10 cellular contexts compared by ENCODE assay signal in genomic region chr4:2256156-2256731, GRCh38. TPM values are rescaled to one million over a fixed set of nuclear protein-coding genes. Genes with fewer than 3 reads are reported as not detected.
DNase-seq lines count a peak whose midpoint lies in the region; ATAC-seq and TF ChIP-seq lines count a peak whose summit lies in the region.
"Had no signal": no experiment of that assay in that cellular context is flagged by ENCODE, and none has a peak within 500 bp of the region (broad histone marks: within the 10 kb centered on the region; RNA-seq: fewer than 3 reads in every experiment).

No MANE protein-coding gene starts in this region.

- H3K4me1 ChIP-seq in adipocyte (ENCODE audit: control insufficient read depth, insufficient read depth, low read length) (peaks cover 45% of the 10 kb centered on the region), right atrium auricular region (peaks cover 0 to 75% of the 10 kb centered on the region in 2 donors), sigmoid colon (peaks cover 0 to 73% (median 63%) of the 10 kb centered on the region in 4 donors), neural progenitor cell (peaks cover 6% of the 10 kb centered on the region)

- H3K4me3 ChIP-seq in adipocyte (ENCODE audit: low read length): no peak overlapping the region
- peak overlapping the region in 1 of 2 donors; percentile 26 for H3K4me3 ChIP-seq in right atrium auricular region
- H3K4me3 ChIP-seq in sigmoid colon: peak overlapping the region in 3 of 4 donors; percentile 16 to 27 (median 25)
- H3K4me3 ChIP-seq in neural progenitor cell: no peak overlapping the region

- H3K27me3 ChIP-seq in adipocyte (replicated peaks; ENCODE audit: control insufficient read depth, insufficient read depth, low read length): no peaks in the 10 kb centered on the region
- no peaks in the 10 kb centered on the region for H3K27me3 ChIP-seq in right atrium auricular region
- H3K27me3 ChIP-seq in sigmoid colon: no peaks in the 10 kb centered on the region
- no peaks in the 10 kb centered on the region for H3K27me3 ChIP-seq in neural progenitor cell

- no peaks in the 10 kb centered on the region for H3F3A ChIP-seq in neural progenitor cell (ENCODE audit: low read depth)

- H3K36me3 Mint-ChIP-seq in neural progenitor cell: peaks cover 13% of the 10 kb centered on the region

- intact Hi-C loops in sigmoid colon (cut with DNase I): no loop called here

- H3K36me3 ChIP-seq in adipocyte (ENCODE audit: control insufficient read depth, insufficient read depth, low read length, severe bottlenecking) (peaks cover 37% of the 10 kb centered on the region), right atrium auricular region (peaks cover 39% of the 10 kb centered on the region), sigmoid colon (peaks cover 2 to 46% (median 23%) of the 10 kb centered on the region in 4 donors), neural progenitor cell (no peaks in the 10 kb centered on the region)

- peak; percentile 14 for DNase-seq in D341Med (ENCODE audit: low spot score)
- DNase-seq in adipocyte (ENCODE audit: low read depth): no peak
- DNase-seq in right atrium auricular region (ENCODE audit: low spot score): peak; percentile 66
- DNase-seq in sigmoid colon: peak; percentile 79
- DNase-seq in NOMO-1 (lab: John Stamatoyannopoulos, UW; ENCODE audit: unreplicated experiment in 2 of 2): no peak
- DNase-seq in neural progenitor cell (ENCODE audit: low spot score): no peak
- DNase-seq in foreskin melanocyte: no peak
- DNase-seq: COR-L47, NCI-H1417 had no signal

- WGBS in sigmoid colon, 2 donors: 73 to 75% methylated on average over 8 of the region's 8 CpGs

- no peak for TF ChIP-seq EP300 in sigmoid colon (IDR thresholded peaks at IDR 0.05)

- no peak for TF ChIP-seq CTCF in right atrium auricular region (IDR thresholded peaks at IDR 0.05)
- TF ChIP-seq CTCF in sigmoid colon (IDR thresholded peaks at IDR 0.05): no peak
- no peak for TF ChIP-seq CTCF in neural progenitor cell (IDR thresholded peaks at IDR 0.05)

- no peak overlapping the region for H3K4me2 ChIP-seq in neural progenitor cell

- H3K27ac ChIP-seq in right atrium auricular region (peak overlapping the region; percentile 87), sigmoid colon (peak overlapping the region; percentile 87 to 96 (median 94)), neural progenitor cell (no peak overlapping the region)

- peaks cover 91% of the 10 kb centered on the region for H4K20me1 ChIP-seq in neural progenitor cell (ENCODE audit: low read depth)

- H3K9me3 ChIP-seq in adipocyte (ENCODE audit: control insufficient read depth, low read length): no peaks in the 10 kb centered on the region
- no peaks in the 10 kb centered on the region for H3K9me3 ChIP-seq in right atrium auricular region
- H3K9me3 ChIP-seq in sigmoid colon: no peaks in the 10 kb centered on the region
- H3K9me3 ChIP-seq in neural progenitor cell (ENCODE audit: low read depth): no peaks in the 10 kb centered on the region

- H3K27ac Mint-ChIP-seq in neural progenitor cell: no peak overlapping the region

- H3K79me2 ChIP-seq in neural progenitor cell (ENCODE audit: low read depth): peaks cover 21% of the 10 kb centered on the region

- ATAC-seq in HG03521 (IDR thresholded peaks at IDR 0.05; ENCODE audit: unreplicated experiment): no peak

- no peak overlapping the region for H3K4me3 Mint-ChIP-seq in neural progenitor cell

- H2AFZ ChIP-seq in neural progenitor cell (replicated peaks): no peak overlapping the region

- H3K9me3 Mint-ChIP-seq in neural progenitor cell: no peaks in the 10 kb centered on the region

- peaks cover 5% of the 10 kb centered on the region for H3K4me1 Mint-ChIP-seq in neural progenitor cell

- TF ChIP-seq POLR2A in sigmoid colon (IDR thresholded peaks at IDR 0.05): no peak

- peak overlapping the region; percentile 25 for H3K9ac ChIP-seq in adipocyte (ENCODE audit: low read length)
- no peak overlapping the region for H3K9ac ChIP-seq in neural progenitor cell

- H3K27me3 Mint-ChIP-seq in neural progenitor cell (ENCODE audit: insufficient read depth, low read depth): peaks cover 10% of the 10 kb centered on the region

RNA-seq across cellular contexts. Expression of gene MXD4, which starts 5.7 kb away (rescaled TPM):
- total RNA-seq in right atrium auricular region (10 to 100 TPM; 33.4 to 34.9 TPM), sigmoid colon (10 to 100 TPM; 36.4 to 62.0 (median 38.7) TPM), neural progenitor cell (ENCODE audit: low replicate concordance) (22.7 and 58.8 TPM in 2 replicates)
- polyA plus RNA-seq in sigmoid colon: 10 to 100 TPM; 25.0 to 32.8 (median 27.6) TPM

RNA-seq across cellular contexts. Expression of gene HAUS3, which starts 14.3 kb away (rescaled TPM):
- total RNA-seq in right atrium auricular region (1 to 10 TPM; 3.7 to 4.1 TPM), sigmoid colon (10 to 100 TPM; 12.1 to 18.5 (median 16.4) TPM), neural progenitor cell (ENCODE audit: low replicate concordance) (24.4 and 25.0 TPM in 2 replicates)
- 1 to 10 TPM; 3.2 to 7.7 (median 6.0) TPM for polyA plus RNA-seq in sigmoid colon

RNA-seq across cellular contexts. Expression of gene POLN, which starts 14.3 kb away (rescaled TPM):
- total RNA-seq in right atrium auricular region (1 to 10 TPM; 1.3 to 2.8 TPM), sigmoid colon (1 to 10 TPM; 1.8 to 9.4 (median 2.6) TPM), neural progenitor cell (ENCODE audit: low replicate concordance) (1.5 and 1.7 TPM in 2 replicates)
- 1 to 10 TPM in 1 of 3 donors, under 1 TPM in 1, not detected in 1; 0.60 to 1.1 TPM for polyA plus RNA-seq in sigmoid colon

Comparison
In these comparisons a context has a peak if more than half of its experiments do, and no peak if none do; other contexts are left out.
1. DNase-seq: peak in D341Med (single experiment), right atrium auricular region (single experiment) and sigmoid colon (single experiment); none in adipocyte (single experiment), NOMO-1 (0 of 2), neural progenitor cell (single experiment) and foreskin melanocyte (single experiment).
2. H3K4me3 ChIP-seq: peak in sigmoid colon (3 of 4); none in adipocyte (single experiment) and neural progenitor cell (single experiment).